Comparison of ENCODE assay signal across 9 cellular contexts in the genomic region with DNA sequence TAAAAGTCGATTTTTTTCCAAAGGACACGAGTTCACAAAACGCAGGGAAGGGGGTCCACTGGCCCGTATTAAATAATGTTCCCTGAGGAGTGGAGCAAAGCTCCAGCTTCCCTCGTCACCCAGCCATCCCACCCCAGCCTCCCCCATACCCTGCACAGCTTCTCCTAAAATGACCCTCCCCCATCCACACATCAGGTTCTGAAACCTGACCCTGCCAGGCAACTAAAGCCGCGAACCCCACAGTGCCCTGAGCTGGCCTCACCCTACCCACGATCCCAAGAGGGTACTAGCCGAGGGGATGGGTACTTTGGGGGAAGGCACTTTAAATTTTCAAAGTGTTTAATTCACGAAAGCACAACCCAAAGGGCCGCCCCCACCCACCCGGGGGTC. TPM values are rescaled to one million over a fixed set of nuclear protein-coding genes. Genes with fewer than 3 reads are reported as not detected.
DNase-seq lines count a peak whose midpoint lies in the region; ATAC-seq lines count a peak whose summit lies in the region.
"Had no signal": no experiment of that assay in that cellular context is flagged by ENCODE, and none has a peak within 500 bp of the region (broad histone marks: within the 10 kb centered on the region; RNA-seq: fewer than 3 reads in every experiment).

No MANE protein-coding gene starts in this region.

- H3K27me3 ChIP-seq in NT2/D1 (ENCODE audit: insufficient read depth, insufficient read length) = no peaks in the 10 kb centered on the region
- H3K27me3 ChIP-seq in ectodermal cell (ENCODE audit: control insufficient read depth, insufficient read depth, low read length, poor library complexity, severe bottlenecking) = no peaks in the 10 kb centered on the region
- H3K27me3 ChIP-seq in naive thymus-derived CD4-positive, alpha-beta T cell (ENCODE audit: control insufficient read depth in 2 of 2, insufficient read depth in 2 of 2, low read length in 2 of 2) = no peaks in the 10 kb centered on the region

- CTCF ChIA-PET in activated CD4-positive, alpha-beta T cell treated with anti-CD3 and anti-CD28 coated beads for 36 hours (lab: Charles Lee) = interaction anchor here (0.8 to 4.0 kb wide), 5 partner anchors 75 to 294 kb away, joined by 3 to 24 read pairs (median 4); partner anchors contain the start of genes EIF2S3, KLHL15 and SAT1
- CTCF ChIA-PET in naive thymus-derived CD4-positive, alpha-beta T cell (lab: Charles Lee) = interaction anchor here (0.5 to 2.0 kb wide), 7 partner anchors 46 to 287 kb away, joined by 3 to 16 read pairs (median 3); partner anchors contain the start of gene EIF2S3

- DNase-seq in activated CD4-positive, alpha-beta T cell treated with anti-CD3 and anti-CD28 coated beads for 36 hours = no peak
- no peak for DNase-seq in activated CD4-positive, alpha-beta T cell treated with anti-CD3 and anti-CD28 coated beads, Interleukin-2, amount 50 U/mL, for 4 hours
- DNase-seq in NT2/D1 (ENCODE audit: low read depth, low spot score) (no peak), NCI-H2029 (lab: John Stamatoyannopoulos, UW) (no peak), dedifferentiated amniotic fluid mesenchymal stem cell (ENCODE audit: extremely low spot score) (no peak)
- DNase-seq in naive thymus-derived CD4-positive, alpha-beta T cell = no peak

- intact Hi-C loops in activated CD4-positive, alpha-beta T cell treated with anti-CD3 and anti-CD28 coated beads for 36 hours (cut with DNase I, micrococcal nuclease) = loop anchor here (1.0 to 10.0 kb wide), 11 partner anchors 46 to 1922 kb away; partner anchors contain the start of genes SAT1 (in 2 of the 2), ACOT9 (in 1 of the 2) and PRDX4 (in 1 of the 2)
- intact Hi-C loops in naive thymus-derived CD4-positive, alpha-beta T cell (cut with micrococcal nuclease) = loop anchor here (1.0 to 10.0 kb wide), 7 partner anchors 124 to 786 kb away; partner anchors contain the start of genes SAT1 (in 2 of the 2), EIF2S3 (in 1 of the 2), PDK3 (in 1 of the 2) and POLA1 (in 1 of the 2)

- H3K9ac ChIP-seq in NT2/D1 (ENCODE audit: insufficient read length, low read depth) = peak overlapping the region; percentile 81

- no peak for ATAC-seq in activated CD4-positive, alpha-beta T cell treated with anti-CD3 and anti-CD28 coated beads for 36 hours
- no peak for ATAC-seq in naive thymus-derived CD4-positive, alpha-beta T cell
- ATAC-seq in HG03025 (IDR thresholded peaks at IDR 0.05; ENCODE audit: low FRiP score, unreplicated experiment) = no peak

- no peaks in the 10 kb centered on the region for H3K9me3 Mint-ChIP-seq in activated CD4-positive, alpha-beta T cell treated with anti-CD3 and anti-CD28 coated beads for 36 hours (ENCODE audit: low read depth)
- no peaks in the 10 kb centered on the region for H3K9me3 Mint-ChIP-seq in naive thymus-derived CD4-positive, alpha-beta T cell

- H3K4me3 ChIP-seq in NT2/D1 (ENCODE audit: insufficient read length, low read depth) = peak overlapping the region; percentile 65
- H3K4me3 ChIP-seq in ectodermal cell (ENCODE audit: insufficient read depth, low read depth, low read length) = peak overlapping the region; percentile 65
- peak overlapping the region; percentile 62 for H3K4me3 ChIP-seq in naive thymus-derived CD4-positive, alpha-beta T cell (ENCODE audit: low read length)

- H3K27ac Mint-ChIP-seq in activated CD4-positive, alpha-beta T cell treated with anti-CD3 and anti-CD28 coated beads for 36 hours = peak overlapping the region; percentile 82
- H3K27ac Mint-ChIP-seq in naive thymus-derived CD4-positive, alpha-beta T cell = peak overlapping the region; percentile 46 to 94 (median 90)

- H3K4me3 Mint-ChIP-seq in activated CD4-positive, alpha-beta T cell treated with anti-CD3 and anti-CD28 coated beads for 36 hours = peak overlapping the region; percentile 75
- H3K4me3 Mint-ChIP-seq in naive thymus-derived CD4-positive, alpha-beta T cell = peak overlapping the region; percentile 79 to 88 (median 83)

- peaks cover 18% of the 10 kb centered on the region for H3K4me1 Mint-ChIP-seq in activated CD4-positive, alpha-beta T cell treated with anti-CD3 and anti-CD28 coated beads for 36 hours
- peaks cover 0 to 17% (median 8%) of the 10 kb centered on the region in 7 donors for H3K4me1 Mint-ChIP-seq in naive thymus-derived CD4-positive, alpha-beta T cell

- 0% methylated on average over 9 to 12 of the region's 12 CpGs for WGBS in ectodermal cell, 2 experiments

- no peaks in the 10 kb centered on the region for H3K4me1 ChIP-seq in NT2/D1 (ENCODE audit: insufficient read depth, insufficient read length)
- no peaks in the 10 kb centered on the region for H3K4me1 ChIP-seq in ectodermal cell (ENCODE audit: control insufficient read depth, insufficient read depth, low read length)
- peaks cover 10 to 16% of the 10 kb centered on the region in 2 donors for H3K4me1 ChIP-seq in naive thymus-derived CD4-positive, alpha-beta T cell (ENCODE audit: control insufficient read depth in 2 of 2, insufficient read depth in 2 of 2, low read length in 2 of 2)

- POLR2A ChIA-PET in activated CD4-positive, alpha-beta T cell treated with anti-CD3 and anti-CD28 coated beads for 36 hours (lab: Charles Lee) = interaction anchor here (0.6 to 1.7 kb wide), 4 partner anchors 9 to 147 kb away, joined by 3 to 9 read pairs (median 4); partner anchors contain the start of gene SAT1
- POLR2A ChIA-PET in naive thymus-derived CD4-positive, alpha-beta T cell (lab: Charles Lee) = interaction anchor here (0.6 to 3.5 kb wide), 6 partner anchors 50 to 320 kb away, joined by 3 to 28 read pairs (median 5); partner anchors contain the start of genes EIF2S3 and SAT1

- H3K36me3 ChIP-seq in NT2/D1 (ENCODE audit: insufficient read depth, insufficient read length, low read length) (no peaks in the 10 kb centered on the region), ectodermal cell (ENCODE audit: control insufficient read depth, insufficient read depth, low read length) (no peaks in the 10 kb centered on the region)
- H3K36me3 ChIP-seq in naive thymus-derived CD4-positive, alpha-beta T cell (ENCODE audit: control insufficient read depth in 2 of 3, insufficient read depth in 3 of 3, low read length in 3 of 3) = no peaks in the 10 kb centered on the region

- no peaks in the 10 kb centered on the region for H3K36me3 Mint-ChIP-seq in activated CD4-positive, alpha-beta T cell treated with anti-CD3 and anti-CD28 coated beads for 36 hours (ENCODE audit: low read depth)
- peaks cover 0 to 3% (median 0%) of the 10 kb centered on the region in 5 donors for H3K36me3 Mint-ChIP-seq in naive thymus-derived CD4-positive, alpha-beta T cell

- H3K9me3 ChIP-seq in NT2/D1 (ENCODE audit: insufficient read depth, low read length) (no peaks in the 10 kb centered on the region), ectodermal cell (ENCODE audit: control insufficient read depth, low read length) (no peaks in the 10 kb centered on the region)
- no peaks in the 10 kb centered on the region for H3K9me3 ChIP-seq in naive thymus-derived CD4-positive, alpha-beta T cell (ENCODE audit: control insufficient read depth in 2 of 3, low read length in 3 of 3)

- H3K27ac ChIP-seq in ectodermal cell (ENCODE audit: insufficient read depth, low read depth, low read length, poor library complexity, severe bottlenecking) = peak overlapping the region; percentile 64
- H3K27ac ChIP-seq in naive thymus-derived CD4-positive, alpha-beta T cell (ENCODE audit: low read depth, low read length) = peak overlapping the region; percentile 88

- no peaks in the 10 kb centered on the region for H3K27me3 Mint-ChIP-seq in activated CD4-positive, alpha-beta T cell treated with anti-CD3 and anti-CD28 coated beads for 36 hours
- H3K27me3 Mint-ChIP-seq in naive thymus-derived CD4-positive, alpha-beta T cell = no peaks in the 10 kb centered on the region

RNA-seq across cellular contexts. Expression of gene APOO, which starts 0.6 kb away (rescaled TPM):
- 10 to 100 TPM; 30.2 to 37.2 TPM for total RNA-seq in activated CD4-positive, alpha-beta T cell treated with anti-CD3 and anti-CD28 coated beads for 36 hours
- 42.8 TPM for polyA plus RNA-seq in ectodermal cell (2013, experiment 1 of 4)
- polyA plus RNA-seq in ectodermal cell (2013, experiment 2 of 4) = 29.7 TPM
- polyA plus RNA-seq in ectodermal cell (2013, experiment 3 of 4) = 32.1 TPM
- polyA plus RNA-seq in ectodermal cell (2013, experiment 4 of 4) = 38.5 TPM
- total RNA-seq in naive thymus-derived CD4-positive, alpha-beta T cell = 10 to 100 TPM in 2 of 5 experiments, 1 to 10 TPM in 3; 5.4 to 19.2 (median 7.5) TPM
- polyA plus RNA-seq in naive thymus-derived CD4-positive, alpha-beta T cell = 10 to 100 TPM; 16.2 to 21.2 TPM

RNA-seq across cellular contexts. Expression of gene CXorf58, which starts 0.7 kb away (rescaled TPM):
- total RNA-seq in activated CD4-positive, alpha-beta T cell treated with anti-CD3 and anti-CD28 coated beads for 36 hours = under 1 TPM in 1 of 2 experiments, not detected in 1; 0.14 TPM
- polyA plus RNA-seq in ectodermal cell (2013, experiment 1 of 4) = not detected
- polyA plus RNA-seq in ectodermal cell (2013, experiment 2 of 4) = not detected
- polyA plus RNA-seq in ectodermal cell (2013, experiment 3 of 4) = not detected
- polyA plus RNA-seq in ectodermal cell (2013, experiment 4 of 4) = not detected
- total RNA-seq in naive thymus-derived CD4-positive, alpha-beta T cell = not detected
- polyA plus RNA-seq in naive thymus-derived CD4-positive, alpha-beta T cell = not detected
- total RNA-seq: dermis microvascular lymphatic vessel endothelial cell had no signal
